ENCODE assay signal across 16 cellular contexts in the genomic region with DNA sequence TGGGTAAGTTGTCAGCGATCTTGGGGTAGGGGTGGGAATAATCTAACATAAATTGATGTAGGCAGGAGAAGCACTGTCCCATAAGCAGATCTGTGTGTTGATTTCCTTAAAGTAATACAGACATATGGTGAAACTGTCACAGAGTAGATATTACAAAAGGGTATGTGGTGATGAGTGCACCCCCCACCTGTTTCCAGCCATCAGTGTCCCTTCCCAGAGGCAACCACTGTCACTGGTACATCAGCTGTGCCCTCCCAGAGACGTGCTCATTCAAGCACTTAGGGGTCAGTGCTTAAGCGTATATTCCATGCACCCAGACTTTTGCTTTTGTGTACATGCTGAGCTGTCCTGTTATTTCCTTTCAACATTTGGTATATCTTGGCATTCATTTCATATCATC.
"Had no signal": no experiment of that assay in that cellular context is flagged by ENCODE, and none has a peak within 500 bp of the region (broad histone marks: within the 10 kb centered on the region; RNA-seq: fewer than 3 reads in every experiment).

No MANE protein-coding gene starts in this region.

- DNase-seq: activated CD4-positive, alpha-beta T cell treated with anti-CD3 and anti-CD28 coated beads, Interleukin-2, amount 10 ng/mL, durations not matched to agents 7 days and 5 days; activated CD8-positive, alpha-beta memory T cell treated with anti-CD3 and anti-CD28 coated beads, Interleukin-2, amount 50 U/mL, for 48 hours; activated effector memory CD4-positive, alpha-beta T cell treated with Interleukin-2 at 50 U/mL for 16 hours; activated naive CD4-positive, alpha-beta T cell treated with anti-CD3 and anti-CD28 coated beads, Interleukin-2, amount 50 U/mL, for 16 hours; activated T-cell treated with anti-CD3 and anti-CD28 coated beads, Interleukin-2, amount 50 U/mL, for 48 hours; effector CD8-positive, alpha-beta T cell; retina; stimulated activated CD4-positive, alpha-beta T cell treated with anti-CD3 and anti-CD28 coated beads, Interleukin-12 subunit alpha, Interleukin-12 subunit beta, amount 100 ng/mL, for 4 hours; stimulated activated CD4-positive, alpha-beta T cell treated with anti-CD3 and anti-CD28 coated beads, Interleukin-1b, Interleukin-23, amount 100 ng/mL, for 48 hours; stimulated activated CD8-positive, alpha-beta memory T cell treated with anti-CD3 and anti-CD28 coated beads, Interleukin-4, amount 100 ng/mL, for 48 hours; stimulated activated naive CD4-positive, alpha-beta T cell had no signal

- H3K36me3 ChIP-seq: neutrophil had no signal

- H3K9me3 ChIP-seq: mucosa of descending colon, neutrophil had no signal

- H3K4me3 ChIP-seq: hepatocyte, mucosa of descending colon had no signal

- H3K27me3 ChIP-seq: hepatocyte had no signal

- H2AFZ ChIP-seq: hepatocyte had no signal

- H3K27ac ChIP-seq: neutrophil had no signal

- ATAC-seq: activated CD4-positive, CD25-positive, alpha-beta regulatory T cell treated with anti-CD3 and anti-CD28 coated beads, Interleukin-2, amount 50 U/mL, for 24 hours; natural killer cell treated with Interleukin-12 subunit alpha and Interleukin-12 subunit beta and Interleukin-15 and Interleukin-18, amount 100 ng/mL, for 72 hours had no signal
